8 cellular contexts compared by ENCODE assay signal in genomic region chr11:3797329-3798090, GRCh38. TPM values are rescaled to one million over a fixed set of nuclear protein-coding genes. Genes with fewer than 3 reads are reported as not detected.
A peak's percentile ranks its signal among the peaks of the same experiment; 100 is the strongest.
DNase-seq lines count a peak whose midpoint lies in the region; ATAC-seq and TF ChIP-seq lines count a peak whose summit lies in the region.

NUP98 (minus strand) TSS chr11:3797554; CDS start chr11:3782117, 15,437 bp downstream.

- no peaks in the 10 kb centered on the region for H3K9me3 ChIP-seq in prostate gland

- H3K27me3 ChIP-seq in prostate gland (replicated peaks; ENCODE audit: insufficient read depth) = no peaks in the 10 kb centered on the region

- H3K27ac ChIP-seq in prostate gland (peak within 1 kb of the TSS; percentile 94 to 98), urinary bladder (ENCODE audit: low read depth) (peak within 1 kb of the TSS; percentile 94)

- ATAC-seq in GM18499 (IDR thresholded peaks at IDR 0.05; ENCODE audit: insufficient read depth, unreplicated experiment) = peak; percentile 92
- peak; percentile 91 for ATAC-seq in HG02943 (IDR thresholded peaks at IDR 0.05; ENCODE audit: low read depth, unreplicated experiment)
- peak; percentile 95 for ATAC-seq in left ventricle myocardium superior

- H3K36me3 ChIP-seq in prostate gland = peaks cover 0 to 5% of the 10 kb centered on the region in 2 donors
- no peaks in the 10 kb centered on the region for H3K36me3 ChIP-seq in urinary bladder (ENCODE audit: insufficient read depth)

- peak within 1 kb of the TSS; percentile 63 to 100 for H3K4me3 ChIP-seq in prostate gland
- H3K4me3 ChIP-seq in urinary bladder (ENCODE audit: low read depth, low read length) = peak within 1 kb of the TSS; percentile 97

- H3K4me1 ChIP-seq in prostate gland (replicated peaks) (no peaks in the 10 kb centered on the region), urinary bladder (ENCODE audit: insufficient read depth) (peaks cover 2% of the 10 kb centered on the region)

- DNase-seq in NCI-H187 treated with DMSO at 0.1 percent for 48 hours (lab: John Stamatoyannopoulos, UW) (peak; percentile 98), anterior cingulate cortex (lab: John Stamatoyannopoulos, UW) (peak; percentile 81 to 100 (median 99)), left ventricle myocardium superior (peak; percentile 100), prostate gland (ENCODE audit: low spot score) (peak; percentile 100)

- TF ChIP-seq CTCF in prostate gland (IDR thresholded peaks at IDR 0.05) = peak in 1 of 4 experiments; percentile 8

- TF ChIP-seq POLR2A in prostate gland (IDR thresholded peaks at IDR 0.05) = peak; percentile 100

- intact Hi-C loops in T-helper 2 cell treated with Interferon-gamma antibody and Interleukin-4, amounts not matched to agents 100 ng/mL and 5 ng/mL, for 36 hours (cut with micrococcal nuclease) = loop anchor here (1.0 to 5.0 kb wide), 5 partner anchors 11 to 297 kb away; partner anchors contain the start of genes PGAP2 and RRM1
- intact Hi-C loops in left ventricle myocardium superior (cut with micrococcal nuclease) = no loop called here
- intact Hi-C loops in prostate gland (cut with DNase I) = loop anchor here (5.0 kb wide), 1 partner anchor 45 kb away; the partner anchor contains the start of gene RHOG

- WGBS in prostate gland = under 1% methylated on average over 86 of the region's 86 CpGs
- WGBS in urinary bladder = under 1% methylated on average over 86 of the region's 86 CpGs

RNA-seq across cellular contexts. Expression of gene NUP98, which starts in this region (rescaled TPM):
- 110 and 128 TPM in 2 replicates for total RNA-seq in T-helper 2 cell treated with Interferon-gamma antibody and Interleukin-4, amounts not matched to agents 100 ng/mL and 5 ng/mL, for 36 hours
- 40.3 TPM for total RNA-seq in left ventricle myocardium superior
- 100 to 1,000 TPM; 127 to 136 TPM for total RNA-seq in prostate gland
- total RNA-seq in urinary bladder = 105 TPM
- polyA plus RNA-seq in urinary bladder = 41.8 TPM

Comparison
In these comparisons a context has a peak if more than half of its experiments do, and no peak if none do; other contexts are left out.
1. Peak in every context shown above with its lines: DNase-seq, ATAC-seq, H3K4me3 ChIP-seq and H3K27ac ChIP-seq.